ENCODE assay signal across 1 cellular context in genomic region chr14:74257078-74257987, GRCh38.
TF ChIP-seq lines count a peak whose summit lies in the region.

No MANE protein-coding gene starts in this region.

TF ChIP-seq in GM23338, 12 proteins besides CTCF, POLR2A, EP300 and RAD21 (continued from another document):
- no peak for TF ChIP-seq ZNF462 (CRISPR knock-in tag; IDR thresholded peaks at IDR 0.05)
- no peak for TF ChIP-seq JUNB (IDR thresholded peaks at IDR 0.05; ENCODE audit: unreplicated experiment)
- no peak for TF ChIP-seq EZH2 (IDR thresholded peaks at IDR 0.05; ENCODE audit: low read depth, unreplicated experiment)
- TF ChIP-seq POLR2AphosphoS5 (IDR thresholded peaks at IDR 0.05; ENCODE audit: low read depth) = no peak
- no peak for TF ChIP-seq CREB1 (CRISPR knock-in tag; IDR thresholded peaks at IDR 0.05; ENCODE audit: low read depth)
TF ChIP-seq in GM23338: peak in this region for 0.
